In the genomic region with DNA sequence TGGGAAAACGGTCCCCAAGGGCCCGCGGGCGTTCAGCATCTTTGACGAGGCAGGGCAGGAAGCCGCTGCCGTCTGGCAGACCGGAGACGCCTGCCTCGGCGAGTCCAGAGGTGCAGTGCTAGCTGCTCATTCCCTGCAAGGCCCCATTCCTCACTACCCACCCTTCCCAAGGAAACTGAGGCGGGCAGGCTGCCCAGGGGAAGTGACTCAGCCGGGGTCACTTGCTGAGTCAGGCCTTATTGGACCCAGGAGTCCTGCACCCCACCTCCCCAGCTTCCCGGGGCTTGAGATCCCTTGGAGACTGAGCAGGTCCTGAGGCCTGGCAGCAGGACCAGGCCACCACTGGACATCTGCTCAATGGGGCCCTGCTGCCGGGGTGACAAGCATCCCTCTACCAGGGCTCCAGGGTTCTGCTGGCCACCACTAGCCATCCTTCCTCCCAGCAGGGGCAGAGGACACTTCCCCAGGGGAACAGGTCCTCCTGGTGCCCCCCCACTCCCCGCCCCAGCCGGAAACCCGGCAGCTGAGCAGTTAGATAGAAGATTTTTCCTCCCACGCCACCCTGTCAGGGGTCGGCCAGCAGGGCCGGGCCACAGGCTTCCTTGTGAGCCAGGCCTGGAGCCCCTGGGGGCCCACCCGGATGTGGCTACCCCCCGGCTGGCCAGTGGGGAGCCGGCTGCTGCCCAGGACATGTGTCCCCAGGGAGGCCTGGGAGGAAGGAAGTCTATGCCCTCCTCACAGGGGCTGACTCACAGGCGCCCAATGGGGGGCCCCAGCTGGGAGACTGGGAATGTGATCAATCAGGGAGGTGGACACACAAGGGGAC, we compare ENCODE assay signal across 8 cellular contexts. TPM values are rescaled to one million over a fixed set of nuclear protein-coding genes. Genes with fewer than 3 reads are reported as not detected.
DNase-seq lines count a peak whose midpoint lies in the region; TF ChIP-seq lines count a peak whose summit lies in the region.

No MANE protein-coding gene starts in this region.

- WGBS in adrenal gland, 4 donors: 42 to 72% (median 51%) methylated on average over 5 to 25 of the region's 25 CpGs

- H3K4me3 ChIP-seq in NB4 (ENCODE audit: low read depth, low read length) (peak overlapping the region; percentile 93), adrenal gland (peak overlapping the region in 1 of 4 donors; percentile 36)

- TF ChIP-seq CTCF in NB4 (IDR thresholded peaks at IDR 0.05; ENCODE audit: low read depth, low read length) (no peak), adrenal gland (IDR thresholded peaks at IDR 0.05) (peak in 2 of 6 experiments; percentile 5 to 23)

- H3K36me3 ChIP-seq in adrenal gland (replicated peaks in 1 of 2): no peaks in the 10 kb centered on the region

- H3K27me3 ChIP-seq in adrenal gland: no peaks in the 10 kb centered on the region

- DNase-seq in CMK (ENCODE audit: low read depth): peak; percentile 88
- DNase-seq in NB4 (ENCODE audit: low read depth): peak; percentile 100
- DNase-seq in adrenal gland: peak; percentile 51 to 87 (median 63)
- DNase-seq in kidney glomerular epithelial cell (lab: John Stamatoyannopoulos, UW): peak; percentile 27
- DNase-seq in NCI-H1694 treated with DMSO at 0.1 percent for 48 hours (lab: John Stamatoyannopoulos, UW): no peak
- DNase-seq in cerebellum (ENCODE audit: low spot score): no peak
- DNase-seq in iPS-NIHi11 (ENCODE audit: low spot score): no peak

- no peaks in the 10 kb centered on the region for H3K9me3 ChIP-seq in adrenal gland (replicated peaks in 1 of 3)

- H3K27ac ChIP-seq in adrenal gland (peak overlapping the region in 4 of 5 donors; percentile 60 to 97 (median 76)), temporal lobe (ENCODE audit: low read depth, low read length) (peak overlapping the region; percentile 47)

- peaks cover 22 to 74% of the 10 kb centered on the region in 2 donors for H3K4me1 ChIP-seq in adrenal gland (replicated peaks in 1 of 2)

- intact Hi-C loops in adrenal gland (cut with DNase I): loop anchor here (5.0 kb wide), 2 partner anchors 38 to 43 kb away; no protein-coding TSS in a partner anchor

- TF ChIP-seq POLR2A in NB4 (IDR thresholded peaks at IDR 0.05; ENCODE audit: extremely low read depth, insufficient read length): no peak
- no peak for TF ChIP-seq POLR2A in adrenal gland (IDR thresholded peaks at IDR 0.05)

RNA-seq across cellular contexts. Expression of gene SH2B3, which starts 3.9 kb away (rescaled TPM):
- total RNA-seq in adrenal gland (10 to 100 TPM; 26.1 to 70.3 (median 44.6) TPM), temporal lobe (3.0 TPM), cerebellum (3.9 TPM)
- 10 to 100 TPM in 1 of 3 donors, 1 to 10 TPM in 2; 5.8 to 14.5 (median 9.3) TPM for polyA plus RNA-seq in adrenal gland

RNA-seq across cellular contexts. Expression of gene PHETA1, which starts 40.7 kb away (rescaled TPM):
- total RNA-seq in adrenal gland (10 to 100 TPM; 18.0 to 37.4 (median 21.5) TPM), temporal lobe (8.6 TPM), cerebellum (4.4 TPM)
- 10 to 100 TPM in 2 of 3 donors, 1 to 10 TPM in 1; 3.6 to 25.4 (median 11.0) TPM for polyA plus RNA-seq in adrenal gland

Comparison
In these comparisons a context has a peak if more than half of its experiments do, and no peak if none do; other contexts are left out.
1. DNase-seq: peak in CMK (single experiment), NB4 (single experiment), adrenal gland (7 of 7) and kidney glomerular epithelial cell (single experiment); none in NCI-H1694 treated with DMSO at 0.1 percent for 48 hours (single experiment), cerebellum (single experiment) and iPS-NIHi11 (single experiment).